ENCODE assay signal across 12 cellular contexts in genomic region chr5:96433066-96433447, GRCh38. TPM values are rescaled to one million over a fixed set of nuclear protein-coding genes. Genes with fewer than 3 reads are reported as not detected.
DNase-seq lines count a peak whose midpoint lies in the region; ATAC-seq, FAIRE-seq and TF ChIP-seq lines count a peak whose summit lies in the region.
"Had no signal": no experiment of that assay in that cellular context is flagged by ENCODE, and none has a peak within 500 bp of the region (broad histone marks: within the 10 kb centered on the region; RNA-seq: fewer than 3 reads in every experiment).

PCSK1 (minus strand) TSS chr5:96433248; CDS start chr5:96433042, 206 bp downstream.

- no peak for TF ChIP-seq EP300 in A549 (IDR thresholded peaks at IDR 0.05)

- H3K27me3 ChIP-seq in NT2/D1 (ENCODE audit: insufficient read depth, insufficient read length) = peaks cover 58% of the 10 kb centered on the region

- H3K4me3 ChIP-seq in A549 = no peak within 1 kb of the TSS
- H3K4me3 ChIP-seq in NT2/D1 (ENCODE audit: insufficient read length, low read depth) = peak within 1 kb of the TSS; percentile 35

- ATAC-seq in A549 = no peak
- peak; percentile 28 for ATAC-seq in HG03432 (IDR thresholded peaks at IDR 0.05; ENCODE audit: unreplicated experiment)
- ATAC-seq in HG02840 (IDR thresholded peaks at IDR 0.05; ENCODE audit: low FRiP score, unreplicated experiment) = no peak
- no peak for ATAC-seq in GM21529 (IDR thresholded peaks at IDR 0.05; ENCODE audit: unreplicated experiment)
- ATAC-seq: HCT116 had no signal

- no peak for TF ChIP-seq CTCF in A549 (IDR thresholded peaks at IDR 0.05)

- H3K27ac ChIP-seq in A549 = no peak within 1 kb of the TSS

- TF ChIP-seq POLR2A in A549 (IDR thresholded peaks at IDR 0.05; ENCODE audit: low read length) = no peak

- WGBS in A549 (ENCODE audit: missing lambda C conversion rate) = 68% methylated on average over 19 of the region's 19 CpGs

- CTCF ChIA-PET in A549 (lab: Yijun Ruan, JAX) = interaction anchor here (2.4 to 3.8 kb wide), 2 partner anchors 87 to 169 kb away, joined by 6 to 12 read pairs; no protein-coding TSS in a partner anchor

- H3K4me1 ChIP-seq in A549 (peaks cover 9% of the 10 kb centered on the region), NT2/D1 (ENCODE audit: insufficient read depth, insufficient read length) (no peaks in the 10 kb centered on the region)

- H3K9ac ChIP-seq in NT2/D1 (ENCODE audit: insufficient read length, low read depth) = no peak within 1 kb of the TSS

- TF ChIP-seq RAD21 in A549 (conservative IDR thresholded peaks at IDR 0.05 in 1 of 2, IDR thresholded peaks at IDR 0.05 in 1 of 2) = no peak

- no peaks in the 10 kb centered on the region for H3K36me3 ChIP-seq in NT2/D1 (ENCODE audit: insufficient read depth, insufficient read length, low read length)

- DNase-seq in A549 (ENCODE audit: low read depth in 1 of 2, low spot score in 1 of 2) (no peak), NT2/D1 (ENCODE audit: low read depth, low spot score) (no peak), glomerular visceral epithelial cell (ENCODE audit: extremely low spot score) (no peak), mucosa of gallbladder (ENCODE audit: low spot score) (no peak)
- DNase-seq: activated T-cell treated with anti-CD3 and anti-CD28 coated beads, Interleukin-2, amount 50 U/mL, for 4 hours; CD8-positive, alpha-beta memory T cell; stimulated activated CD4-positive, alpha-beta T cell treated with anti-CD3 and anti-CD28 coated beads, Interleukin-4, amount 100 ng/mL, for 1 hour had no signal

- peak within 1 kb of the TSS; percentile 75 for H3K4me2 ChIP-seq in A549

- POLR2A ChIA-PET in A549 (lab: Yijun Ruan, JAX) = no interaction called here

- FAIRE-seq in A549 (lab: Jason Lieb, UNC) (no peak), islet of Langerhans (lab: Jason Lieb, UNC) (peak; percentile 56)

- H3K9me3 ChIP-seq in A549 (no peaks in the 10 kb centered on the region; the same call in 2 of the 3 replicates), NT2/D1 (ENCODE audit: insufficient read depth, low read length) (no peaks in the 10 kb centered on the region)

TF ChIP-seq in A549, 52 proteins besides CTCF, POLR2A, EP300 and RAD21:
- TF ChIP-seq HOXA7 (CRISPR knock-in tag; IDR thresholded peaks at IDR 0.05) (no peak), EHF (CRISPR knock-in tag; IDR thresholded peaks at IDR 0.05) (no peak), FOXS1 (CRISPR knock-in tag; IDR thresholded peaks at IDR 0.05) (no peak), CBX2 (IDR thresholded peaks at IDR 0.05; ENCODE audit: borderline replicate concordance, low read depth) (no peak), USF2 (IDR thresholded peaks at IDR 0.05) (no peak), NFE2L2 (conservative IDR thresholded peaks at IDR 0.05; ENCODE audit: low read length) (no peak)

RNA-seq across cellular contexts. Expression of gene PCSK1, which starts in this region (rescaled TPM):
- polyA plus RNA-seq in A549 (2011; rRNA removed) (0.13 and 0.17 TPM in 2 replicates), A549 (2017; fragmentation: RNase III; extraction: RNeasy Plus Mini Kit Qiagen cat#74134 plus additional on column Dnase treatment) (0.14 to 0.18 TPM (median 0.16 TPM) in 3 replicates)
- polyA plus RNA-seq in A549 (2012; cell fraction: cytosol; rRNA removed) = 0.01 and 0.04 TPM in 2 replicates
- 0.01 TPM in 2 replicates for polyA plus RNA-seq in A549 (2012; cell fraction: nucleus; rRNA removed)
- polyA minus RNA-seq in A549 (2011; rRNA and poly(A)+ RNA removed) = 0.17 and 0.19 TPM in 2 replicates
- total RNA-seq in mucosa of gallbladder = not detected
- total RNA-seq: activated T-cell treated with anti-CD3 and anti-CD28 coated beads, Interleukin-2, amount 50 U/mL, for 4 hours; CD8-positive, alpha-beta memory T cell had no signal
- polyA plus RNA-seq: CD8-positive, alpha-beta memory T cell had no signal
